1 cellular context compared by ENCODE assay signal in genomic region chr5:81192351-81192750, GRCh38.
TF ChIP-seq lines count a peak whose summit lies in the region.

No MANE protein-coding gene starts in this region.

TF ChIP-seq in WTC11, 78 proteins besides CTCF, POLR2A, EP300 and RAD21 (continued from another document):
- TF ChIP-seq NR2C2 (CRISPR knock-in tag; IDR thresholded peaks at IDR 0.05) = no peak
- TF ChIP-seq TP53 (CRISPR knock-in tag; IDR thresholded peaks at IDR 0.05) = no peak
- no peak for TF ChIP-seq EMX1 (CRISPR knock-in tag; IDR thresholded peaks at IDR 0.05)
- no peak for TF ChIP-seq FOXJ3 (CRISPR knock-in tag; IDR thresholded peaks at IDR 0.05; ENCODE audit: borderline replicate concordance)
- no peak for TF ChIP-seq ATF3 (CRISPR knock-in tag; conservative IDR thresholded peaks at IDR 0.05)
- no peak for TF ChIP-seq PRRX2 (CRISPR knock-in tag; IDR thresholded peaks at IDR 0.05)
- TF ChIP-seq TCF7 (CRISPR knock-in tag; IDR thresholded peaks at IDR 0.05; ENCODE audit: low read depth) = no peak
- no peak for TF ChIP-seq ZNF219 (CRISPR knock-in tag; IDR thresholded peaks at IDR 0.05; ENCODE audit: borderline replicate concordance)
- TF ChIP-seq ZBTB21 (CRISPR knock-in tag; IDR thresholded peaks at IDR 0.05; ENCODE audit: borderline replicate concordance) = no peak
- no peak for TF ChIP-seq FOXP4 (CRISPR knock-in tag; IDR thresholded peaks at IDR 0.05)
- TF ChIP-seq ATF2 (CRISPR knock-in tag; IDR thresholded peaks at IDR 0.05; ENCODE audit: borderline replicate concordance, low read depth) = no peak
- no peak for TF ChIP-seq ETV6 (CRISPR knock-in tag; IDR thresholded peaks at IDR 0.05)
- no peak for TF ChIP-seq NR3C1 (CRISPR knock-in tag; conservative IDR thresholded peaks at IDR 0.05; ENCODE audit: low read depth)
